In genomic region chr12:14698555-14698954, GRCh38 we compare ENCODE assay signal across 41 cellular contexts. TPM values are rescaled to one million over a fixed set of nuclear protein-coding genes. Genes with fewer than 3 reads are reported as not detected.
DNase-seq lines count a peak whose midpoint lies in the region; ATAC-seq, FAIRE-seq and TF ChIP-seq lines count a peak whose summit lies in the region.
"Had no signal": no experiment of that assay in that cellular context is flagged by ENCODE, and none has a peak within 500 bp of the region (broad histone marks: within the 10 kb centered on the region; RNA-seq: fewer than 3 reads in every experiment).

No MANE protein-coding gene starts in this region.

- H2BK12ac ChIP-seq in H1 (ENCODE audit: low read depth, low read length) = no peak overlapping the region

- POLR2A ChIA-PET in WTC11 (lab: Charles Lee) (interaction anchor here (0.8 to 1.1 kb wide), 3 partner anchors 12 to 75 kb away, joined by 3 read pairs; no protein-coding TSS in a partner anchor), H1 (lab: Charles Lee; ENCODE audit: partially characterized antibody) (interaction anchor here (1.1 to 12.8 kb wide), 9 partner anchors 7 to 84 kb away, joined by 4 to 167 read pairs (median 43); a partner anchor contains a TSS)

- H3K27me3 ChIP-seq in GM23338 (ENCODE audit: insufficient read depth) (no peaks in the 10 kb centered on the region), H1 (replicated peaks in 1 of 4; ENCODE audit: control insufficient read depth in 3 of 4, extremely low read depth in 1 of 4, insufficient read depth in 3 of 4, low read length in 3 of 4) (no peaks in the 10 kb centered on the region; a peak in 1 of 7 replicates), neural progenitor cell (no peaks in the 10 kb centered on the region)
- H3K27me3 ChIP-seq: BE2C; BLaER1; BLaER1 treated with 17β-estradiol and CSF1 and Interleukin-3, amounts not matched to agents 10 nM and 100 nM had no signal

- H3K27me3 Mint-ChIP-seq in GM23338 (ENCODE audit: insufficient read depth, low read depth, poor library complexity) (peaks cover 32% of the 10 kb centered on the region), WTC11 (ENCODE audit: low read depth) (peaks cover 13% of the 10 kb centered on the region), neural progenitor cell (ENCODE audit: insufficient read depth, low read depth) (peaks cover 2% of the 10 kb centered on the region)
- H3K27me3 Mint-ChIP-seq: CD4-positive, CD25-positive, alpha-beta regulatory T cell had no signal

- H3K9me3 Mint-ChIP-seq in GM23338 = peaks cover 9% of the 10 kb centered on the region
- peaks cover 11% of the 10 kb centered on the region for H3K9me3 Mint-ChIP-seq in WTC11
- H3K9me3 Mint-ChIP-seq in neural progenitor cell = no peaks in the 10 kb centered on the region
- H3K9me3 Mint-ChIP-seq: CD4-positive, alpha-beta memory T cell; CD4-positive, alpha-beta T cell; CD4-positive, CD25-positive, alpha-beta regulatory T cell; CD8-positive, alpha-beta memory T cell; CD8-positive, alpha-beta T cell had no signal

- no peak overlapping the region for H3K4ac ChIP-seq in H1 (replicated peaks; ENCODE audit: insufficient read length, low read depth, low read length)

- H2BK120ac ChIP-seq in H1 (replicated peaks; ENCODE audit: low read depth, low read length) = no peak overlapping the region

- H2AK5ac ChIP-seq in H1 (ENCODE audit: low read depth, low read length) = no peak overlapping the region

- no peak for TF ChIP-seq EP300 in H1 (IDR thresholded peaks at IDR 0.05; ENCODE audit: borderline replicate concordance in 1 of 2, low read depth in 2 of 2, low read length in 2 of 2)

- no peak overlapping the region for H2BK15ac ChIP-seq in H1 (ENCODE audit: low read length)

- H3K23ac ChIP-seq in H1 (ENCODE audit: insufficient read length) = no peak overlapping the region

- no peak overlapping the region for H3K18ac ChIP-seq in H1 (ENCODE audit: extremely low read depth, low read length)

- peaks cover 3% of the 10 kb centered on the region; the same call in 1 of the 2 replicates for H3K4me1 ChIP-seq in GM23338 (ENCODE audit: insufficient read depth)
- H3K4me1 ChIP-seq in H1 (replicated peaks in 1 of 4; ENCODE audit: control insufficient read depth in 3 of 4, insufficient read depth in 4 of 4, low read length in 3 of 4) = no peaks in the 10 kb centered on the region
- no peaks in the 10 kb centered on the region for H3K4me1 ChIP-seq in neural progenitor cell
- H3K4me1 ChIP-seq: A549, BE2C, BLaER1, Caco-2 had no signal

- H3K27ac ChIP-seq in GM23338 (ENCODE audit: low read depth) (no peak overlapping the region), H1 (ENCODE audit: low read depth, low read length) (no peak overlapping the region), neural progenitor cell (no peak overlapping the region)
- H3K27ac ChIP-seq: 22Rv1; A549; BLaER1; BLaER1 treated with 17β-estradiol and CSF1 and Interleukin-3, amounts not matched to agents 10 nM and 100 nM; C4-2B had no signal

- H3K9ac ChIP-seq in H1 (replicated peaks in 1 of 4; ENCODE audit: extremely low read depth in 1 of 4, low read depth in 3 of 4, low read length in 3 of 4) (no peak overlapping the region), neural progenitor cell (no peak overlapping the region)
- H3K9ac ChIP-seq: BLaER1; BLaER1 treated with 17β-estradiol and CSF1 and Interleukin-3, amounts not matched to agents 10 nM and 100 nM had no signal

- FAIRE-seq in H1 (lab: Jason Lieb, UNC) = no peak
- FAIRE-seq: A204.1, A549, D721Med had no signal

- no peak overlapping the region for H2AFZ ChIP-seq in GM23338
- no peak overlapping the region for H2AFZ ChIP-seq in H1 (ENCODE audit: low read length)
- no peak overlapping the region for H2AFZ ChIP-seq in neural progenitor cell (replicated peaks)

- peaks cover 43% of the 10 kb centered on the region for H3K36me3 ChIP-seq in GM23338 (ENCODE audit: insufficient read depth)
- H3K36me3 ChIP-seq in H1 (ENCODE audit: control insufficient read depth in 2 of 4, insufficient read depth in 4 of 4, low read length in 3 of 4) = peaks cover 14 to 49% (median 31%) of the 10 kb centered on the region in 4 experiments; a peak in 7 of 8 replicates
- H3K36me3 ChIP-seq in neural progenitor cell = no peaks in the 10 kb centered on the region
- H3K36me3 ChIP-seq: BE2C; BLaER1; BLaER1 treated with 17β-estradiol and CSF1 and Interleukin-3, amounts not matched to agents 10 nM and 100 nM had no signal

- no peaks in the 10 kb centered on the region for H3K23me2 ChIP-seq in H1 (ENCODE audit: low read depth, low read length)

- no peak overlapping the region for H4K8ac ChIP-seq in H1 (ENCODE audit: extremely low read depth, insufficient read depth, low read length)

- H2BK5ac ChIP-seq in H1 (ENCODE audit: low read depth, low read length) = no peak overlapping the region

- H3K27ac Mint-ChIP-seq in GM23338 = no peak overlapping the region
- peak overlapping the region; percentile 43 for H3K27ac Mint-ChIP-seq in WTC11
- H3K27ac Mint-ChIP-seq in neural progenitor cell = peak overlapping the region; percentile 39
- H3K27ac Mint-ChIP-seq: B cell; CD14-positive monocyte; CD4-positive, alpha-beta memory T cell; CD4-positive, alpha-beta T cell; CD4-positive, CD25-positive, alpha-beta regulatory T cell; CD8-positive, alpha-beta memory T cell; CD8-positive, alpha-beta T cell had no signal

- no peak for TF ChIP-seq RAD21 in H1 (IDR thresholded peaks at IDR 0.05 in 1 of 2, conservative IDR thresholded peaks at IDR 0.05 in 1 of 2; ENCODE audit: low read depth in 2 of 2, low read length in 2 of 2)

- H3K56ac ChIP-seq in H1 (replicated peaks; ENCODE audit: insufficient read length, low read depth, low read length) = no peak overlapping the region

- H3K14ac ChIP-seq in H1 (ENCODE audit: insufficient read length) = no peak overlapping the region

- TF ChIP-seq CTCF in GM23338 (conservative IDR thresholded peaks at IDR 0.05; ENCODE audit: low read depth in 2 of 2) (no peak), WTC11 (IDR thresholded peaks at IDR 0.05) (no peak), H1 (IDR thresholded peaks at IDR 0.05; ENCODE audit: control extremely low read depth in 1 of 3, insufficient read depth in 1 of 3, low read depth in 1 of 3, low read length in 3 of 3) (no peak), neural progenitor cell (IDR thresholded peaks at IDR 0.05) (no peak)

- no peak for TF ChIP-seq POLR2A in H1 (IDR thresholded peaks at IDR 0.05; ENCODE audit: control extremely low read depth in 1 of 2, low read depth in 2 of 2, low read length in 2 of 2)

- peaks cover 10% of the 10 kb centered on the region for H3K4me1 Mint-ChIP-seq in GM23338
- H3K4me1 Mint-ChIP-seq in WTC11 = peaks cover 28% of the 10 kb centered on the region
- no peaks in the 10 kb centered on the region for H3K4me1 Mint-ChIP-seq in neural progenitor cell
- H3K4me1 Mint-ChIP-seq: B cell; CD14-positive monocyte; CD4-positive, alpha-beta memory T cell; CD4-positive, CD25-positive, alpha-beta regulatory T cell; CD8-positive, alpha-beta memory T cell had no signal

- no peaks in the 10 kb centered on the region for H3K79me1 ChIP-seq in H1 (ENCODE audit: low read depth, low read length)

- ATAC-seq in GM23338 (no peak), WTC11 (peak; percentile 6; the same call in 1 of the 2 replicates), HG03045 (IDR thresholded peaks at IDR 0.05; ENCODE audit: unreplicated experiment) (no peak)
- ATAC-seq: A549; CD8-positive, alpha-beta T cell had no signal

- no peak overlapping the region for H4K91ac ChIP-seq in H1 (replicated peaks; ENCODE audit: insufficient read length, low read length)

- H4K20me1 ChIP-seq in GM23338 (replicated peaks; ENCODE audit: insufficient read depth) = peaks cover 20% of the 10 kb centered on the region
- H4K20me1 ChIP-seq in H1 (replicated peaks in 1 of 2; ENCODE audit: control insufficient read depth in 1 of 2, insufficient read depth in 2 of 2, low read length in 2 of 2) = peaks cover 7 to 9% of the 10 kb centered on the region in 2 experiments
- no peaks in the 10 kb centered on the region for H4K20me1 ChIP-seq in neural progenitor cell (ENCODE audit: low read depth)
- H4K20me1 ChIP-seq: BLaER1; BLaER1 treated with 17β-estradiol and CSF1 and Interleukin-3, amounts not matched to agents 10 nM and 100 nM had no signal

- DNase-seq in GM23338 (ENCODE audit: low spot score) = no peak
- DNase-seq in WTC11 (ENCODE audit: low spot score) = no peak
- DNase-seq in H1 (ENCODE audit: low read depth in 1 of 2, low spot score in 2 of 2) = no peak
- no peak for DNase-seq in neural progenitor cell (ENCODE audit: low spot score)
- DNase-seq in HPDE6-E6E7 (ENCODE audit: extremely low spot score) = no peak
- no peak for DNase-seq in DMS53 (lab: John Stamatoyannopoulos, UW)
- DNase-seq in activated CD4-positive, alpha-beta T cell treated with anti-CD3 and anti-CD28 coated beads for 1 hour = no peak
- DNase-seq: 8988T; ACHN; AML-193; BE2C; C1 segment of cervical spinal cord; Caco-2; Calu3; CD4-positive, alpha-beta memory T cell; CD4-positive, alpha-beta T cell; CD4-positive, CD25-positive, alpha-beta regulatory T cell; CD8-positive, alpha-beta memory T cell; CD8-positive, alpha-beta T cell; COR-L47; DMS 273 treated with DMSO at 0.1 percent for 48 hours; DMS153; DMS79; DMS79 treated with DMSO at 0.1 percent for 48 hours; DND-41; EL had no signal

- H3K4me3 ChIP-seq in GM23338 (no peak overlapping the region), H1 (ENCODE audit: extremely low read depth in 1 of 4, insufficient read depth in 2 of 4, low read depth in 3 of 4, low read length in 4 of 4) (no peak overlapping the region), neural progenitor cell (no peak overlapping the region)
- H3K4me3 ChIP-seq: A549; BLaER1; BLaER1 treated with 17β-estradiol and CSF1 and Interleukin-3, amounts not matched to agents 10 nM and 100 nM had no signal

- H3K4me3 Mint-ChIP-seq in GM23338 (no peak overlapping the region), WTC11 (no peak overlapping the region), neural progenitor cell (no peak overlapping the region)
- H3K4me3 Mint-ChIP-seq: B cell; CD14-positive monocyte; CD4-positive, alpha-beta memory T cell; CD4-positive, alpha-beta T cell; CD4-positive, CD25-positive, alpha-beta regulatory T cell; CD8-positive, alpha-beta memory T cell; CD8-positive, alpha-beta T cell had no signal

- H3K9me3 ChIP-seq in H1 (ENCODE audit: insufficient read depth in 2 of 2, low read depth in 1 of 2, low read length in 1 of 2) (no peaks in the 10 kb centered on the region), neural progenitor cell (ENCODE audit: low read depth) (no peaks in the 10 kb centered on the region)
- H3K9me3 ChIP-seq: A549; BE2C; BLaER1; BLaER1 treated with 17β-estradiol and CSF1 and Interleukin-3, amounts not matched to agents 10 nM and 100 nM had no signal

- no peak overlapping the region for H3K4me2 ChIP-seq in GM23338
- no peak overlapping the region for H3K4me2 ChIP-seq in H1 (ENCODE audit: insufficient read depth in 1 of 2, low read depth in 2 of 2, low read length in 2 of 2)
- H3K4me2 ChIP-seq in neural progenitor cell = no peak overlapping the region
- H3K4me2 ChIP-seq: A549; BLaER1; BLaER1 treated with 17β-estradiol and CSF1 and Interleukin-3, amounts not matched to agents 10 nM and 100 nM had no signal

- H3K36me3 Mint-ChIP-seq in GM23338 (ENCODE audit: low read depth) = peaks cover 82% of the 10 kb centered on the region
- peaks cover 78% of the 10 kb centered on the region for H3K36me3 Mint-ChIP-seq in WTC11
- H3K36me3 Mint-ChIP-seq in neural progenitor cell = no peaks in the 10 kb centered on the region
- H3K36me3 Mint-ChIP-seq: CD14-positive monocyte; CD4-positive, alpha-beta memory T cell; CD4-positive, CD25-positive, alpha-beta regulatory T cell; CD8-positive, alpha-beta memory T cell; CD8-positive, alpha-beta T cell had no signal

- no peaks in the 10 kb centered on the region for H3K9me2 ChIP-seq in GM23338 (ENCODE audit: insufficient read depth)

- H2BK20ac ChIP-seq in H1 (ENCODE audit: low read length) = no peak overlapping the region

- H4K5ac ChIP-seq in H1 (ENCODE audit: insufficient read length, low read depth, low read length) = no peak overlapping the region

- CTCF ChIA-PET in WTC11 (lab: Charles Lee) (interaction anchor here (1.0 kb wide), 1 partner anchor 18 kb away, joined by 3 read pairs; no protein-coding TSS in a partner anchor), H1 (lab: Charles Lee; ENCODE audit: partially characterized antibody) (interaction anchor here (1.2 kb wide), 1 partner anchor 13 kb away, joined by 3 read pairs; no protein-coding TSS in a partner anchor)

- H3K79me2 ChIP-seq in GM23338 (replicated peaks; ENCODE audit: insufficient read depth) (0 out of 2 replicates have a peak, but pooled peaks cover under 1% of the 10 kb centered on the region), H1 (ENCODE audit: control insufficient read depth in 1 of 2, insufficient read depth in 2 of 2, low read length in 2 of 2) (no peaks in the 10 kb centered on the region), neural progenitor cell (ENCODE audit: low read depth) (no peaks in the 10 kb centered on the region)

- H3F3A ChIP-seq in GM23338 (replicated peaks; ENCODE audit: low read depth) (peaks cover 52% of the 10 kb centered on the region), neural progenitor cell (ENCODE audit: low read depth) (no peaks in the 10 kb centered on the region)

RNA-seq across cellular contexts. Expression of gene GUCY2C, which starts 2.2 kb away (rescaled TPM):
- 1.9 and 3.1 TPM in 2 replicates for total RNA-seq in GM23338 (2014; rRNA removed; shearing (Covaris generic))
- polyA plus RNA-seq in GM23338 (2016; fragmentation: Nextera tagmentation; extraction: Ambion mirVana) (1.4 and 2.1 TPM in 2 replicates), H1 (2011; rRNA removed) (1.1 and 1.9 TPM in 2 replicates)
- total RNA-seq in WTC11 (2021) (3.4 to 4.3 TPM (median 3.9 TPM) in 3 replicates), neural progenitor cell (ENCODE audit: low replicate concordance) (not detected in 2 replicates)
- 2.5 and 3.2 TPM in 2 replicates for total RNA-seq in H1 (2021; fragmentation: NEBNext Ultra II Directional; extraction: Animal tissue kit (Norgen Biotek cat#: 25700))
- 1.1 TPM for polyA plus RNA-seq in H1 (2011; cell fraction: cytosol; rRNA removed)
- 2.1 TPM for polyA plus RNA-seq in H1 (2011; cell fraction: nucleus; rRNA removed)
- polyA plus RNA-seq in H1 (2012, experiment 1 of 2) = 1.2 to 2.0 TPM (median 1.8 TPM) in 4 replicates
- polyA plus RNA-seq in H1 (2012, experiment 2 of 2) = 0.09 TPM
- polyA plus RNA-seq in H1 (2013, experiment 1 of 2) = 1.8 TPM
- polyA plus RNA-seq in H1 (2013, experiment 2 of 2) = 1.7 TPM
- 3.9 and 4.2 TPM in 2 replicates for polyA minus RNA-seq in H1 (2011; rRNA and poly(A)+ RNA removed)
- 1.8 TPM for polyA minus RNA-seq in H1 (2011; cell fraction: cytosol; rRNA and poly(A)+ RNA removed)
- polyA minus RNA-seq in H1 (2011; cell fraction: nucleus; rRNA and poly(A)+ RNA removed) = 5.1 TPM
- total RNA-seq: A172; A673; Calu3; CD4-positive, alpha-beta memory T cell; CD4-positive, alpha-beta T cell; CD4-positive, CD25-positive, alpha-beta regulatory T cell; CD8-positive, alpha-beta memory T cell; CD8-positive, alpha-beta T cell; Daoy had no signal
- polyA plus RNA-seq: AG04450; BJ; CD4-positive, alpha-beta memory T cell; CD4-positive, CD25-positive, alpha-beta regulatory T cell; CD8-positive, alpha-beta memory T cell had no signal
